Comparison of ENCODE assay signal across 1 cellular context in the genomic region with DNA sequence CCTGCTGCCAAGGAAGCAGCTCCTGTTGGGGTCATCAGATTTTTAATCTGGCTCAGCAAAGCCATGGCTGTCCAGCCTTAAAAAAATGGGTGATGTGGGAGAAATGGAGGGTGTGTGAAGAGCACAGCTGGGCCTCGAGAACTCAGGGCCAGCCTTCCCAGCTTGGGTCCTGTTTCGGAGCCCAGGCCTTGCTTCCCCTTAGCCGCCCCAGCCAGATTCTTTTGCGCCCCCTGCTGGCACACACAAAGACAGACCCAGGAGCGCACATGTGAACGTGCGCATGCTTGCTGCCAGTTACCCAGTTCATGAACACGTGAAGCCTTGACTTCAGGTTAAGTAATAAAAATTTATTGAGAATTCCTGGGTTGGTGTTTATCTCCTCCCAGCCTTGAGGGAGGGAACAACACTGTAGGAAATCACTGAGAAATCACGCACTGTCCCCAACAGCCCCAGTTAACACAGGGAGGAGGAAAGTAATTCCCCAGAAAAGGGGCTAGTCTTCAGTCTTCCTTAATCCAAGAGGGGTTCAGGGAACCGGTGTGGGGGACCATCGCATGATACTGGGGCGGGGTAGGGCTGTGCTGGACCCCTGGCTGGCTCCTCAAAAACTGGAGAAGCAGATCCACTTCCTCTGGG.
TF ChIP-seq lines count a peak whose summit lies in the region.

No MANE protein-coding gene starts in this region.

TF ChIP-seq in GM12878, 131 proteins besides CTCF, POLR2A, EP300 and RAD21:
- TF ChIP-seq, protein P1, sequence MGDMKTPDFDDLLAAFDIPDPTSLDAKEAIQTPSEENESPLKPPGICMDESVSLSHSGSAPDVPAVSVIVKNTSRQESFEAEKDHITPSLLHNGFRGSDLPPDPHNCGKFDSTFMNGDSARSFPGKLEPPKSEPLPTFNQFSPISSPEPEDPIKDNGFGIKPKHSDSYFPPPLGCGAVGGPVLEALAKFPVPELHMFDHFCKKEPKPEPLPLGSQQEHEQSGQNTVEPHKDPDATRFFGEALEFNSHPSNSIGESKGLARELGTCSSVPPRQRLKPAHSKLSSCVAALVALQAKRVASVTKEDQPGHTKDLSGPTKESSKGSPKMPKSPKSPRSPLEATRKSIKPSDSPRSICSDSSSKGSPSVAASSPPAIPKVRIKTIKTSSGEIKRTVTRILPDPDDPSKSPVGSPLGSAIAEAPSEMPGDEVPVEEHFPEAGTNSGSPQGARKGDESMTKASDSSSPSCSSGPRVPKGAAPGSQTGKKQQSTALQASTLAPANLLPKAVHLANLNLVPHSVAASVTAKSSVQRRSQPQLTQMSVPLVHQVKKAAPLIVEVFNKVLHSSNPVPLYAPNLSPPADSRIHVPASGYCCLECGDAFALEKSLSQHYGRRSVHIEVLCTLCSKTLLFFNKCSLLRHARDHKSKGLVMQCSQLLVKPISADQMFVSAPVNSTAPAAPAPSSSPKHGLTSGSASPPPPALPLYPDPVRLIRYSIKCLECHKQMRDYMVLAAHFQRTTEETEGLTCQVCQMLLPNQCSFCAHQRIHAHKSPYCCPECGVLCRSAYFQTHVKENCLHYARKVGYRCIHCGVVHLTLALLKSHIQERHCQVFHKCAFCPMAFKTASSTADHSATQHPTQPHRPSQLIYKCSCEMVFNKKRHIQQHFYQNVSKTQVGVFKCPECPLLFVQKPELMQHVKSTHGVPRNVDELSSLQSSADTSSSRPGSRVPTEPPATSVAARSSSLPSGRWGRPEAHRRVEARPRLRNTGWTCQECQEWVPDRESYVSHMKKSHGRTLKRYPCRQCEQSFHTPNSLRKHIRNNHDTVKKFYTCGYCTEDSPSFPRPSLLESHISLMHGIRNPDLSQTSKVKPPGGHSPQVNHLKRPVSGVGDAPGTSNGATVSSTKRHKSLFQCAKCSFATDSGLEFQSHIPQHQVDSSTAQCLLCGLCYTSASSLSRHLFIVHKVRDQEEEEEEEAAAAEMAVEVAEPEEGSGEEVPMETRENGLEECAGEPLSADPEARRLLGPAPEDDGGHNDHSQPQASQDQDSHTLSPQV (IDR thresholded peaks at IDR 0.05): peak; percentile 86
- TF ChIP-seq, protein P2, sequence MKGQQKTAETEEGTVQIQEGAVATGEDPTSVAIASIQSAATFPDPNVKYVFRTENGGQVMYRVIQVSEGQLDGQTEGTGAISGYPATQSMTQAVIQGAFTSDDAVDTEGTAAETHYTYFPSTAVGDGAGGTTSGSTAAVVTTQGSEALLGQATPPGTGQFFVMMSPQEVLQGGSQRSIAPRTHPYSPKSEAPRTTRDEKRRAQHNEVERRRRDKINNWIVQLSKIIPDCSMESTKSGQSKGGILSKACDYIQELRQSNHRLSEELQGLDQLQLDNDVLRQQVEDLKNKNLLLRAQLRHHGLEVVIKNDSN (IDR thresholded peaks at IDR 0.05; ENCODE audit: borderline replicate concordance, extremely low read length, insufficient read depth, low read depth, low read length): peak; percentile 32
- peak; percentile 56; the same call in 1 of the 2 replicates for TF ChIP-seq IRF4 (IDR thresholded peaks at IDR 0.05; ENCODE audit: low read depth, low read length)
- TF ChIP-seq POLR2AphosphoS5 (IDR thresholded peaks at IDR 0.05; ENCODE audit: low read length): peak; percentile 64; the same call in 1 of the 2 replicates
- TF ChIP-seq MYB (IDR thresholded peaks at IDR 0.05; ENCODE audit: borderline replicate concordance, low read depth, low read length): 0 out of 2 replicates have a peak, but pooled peaks have one; percentile 30
- peak; percentile 79 to 85; a peak in 3 of 4 replicates for TF ChIP-seq BHLHE40 (IDR thresholded peaks at IDR 0.05; ENCODE audit: borderline replicate concordance in 1 of 2, low read depth in 2 of 2, low read length in 1 of 2)
- TF ChIP-seq, protein P3, sequence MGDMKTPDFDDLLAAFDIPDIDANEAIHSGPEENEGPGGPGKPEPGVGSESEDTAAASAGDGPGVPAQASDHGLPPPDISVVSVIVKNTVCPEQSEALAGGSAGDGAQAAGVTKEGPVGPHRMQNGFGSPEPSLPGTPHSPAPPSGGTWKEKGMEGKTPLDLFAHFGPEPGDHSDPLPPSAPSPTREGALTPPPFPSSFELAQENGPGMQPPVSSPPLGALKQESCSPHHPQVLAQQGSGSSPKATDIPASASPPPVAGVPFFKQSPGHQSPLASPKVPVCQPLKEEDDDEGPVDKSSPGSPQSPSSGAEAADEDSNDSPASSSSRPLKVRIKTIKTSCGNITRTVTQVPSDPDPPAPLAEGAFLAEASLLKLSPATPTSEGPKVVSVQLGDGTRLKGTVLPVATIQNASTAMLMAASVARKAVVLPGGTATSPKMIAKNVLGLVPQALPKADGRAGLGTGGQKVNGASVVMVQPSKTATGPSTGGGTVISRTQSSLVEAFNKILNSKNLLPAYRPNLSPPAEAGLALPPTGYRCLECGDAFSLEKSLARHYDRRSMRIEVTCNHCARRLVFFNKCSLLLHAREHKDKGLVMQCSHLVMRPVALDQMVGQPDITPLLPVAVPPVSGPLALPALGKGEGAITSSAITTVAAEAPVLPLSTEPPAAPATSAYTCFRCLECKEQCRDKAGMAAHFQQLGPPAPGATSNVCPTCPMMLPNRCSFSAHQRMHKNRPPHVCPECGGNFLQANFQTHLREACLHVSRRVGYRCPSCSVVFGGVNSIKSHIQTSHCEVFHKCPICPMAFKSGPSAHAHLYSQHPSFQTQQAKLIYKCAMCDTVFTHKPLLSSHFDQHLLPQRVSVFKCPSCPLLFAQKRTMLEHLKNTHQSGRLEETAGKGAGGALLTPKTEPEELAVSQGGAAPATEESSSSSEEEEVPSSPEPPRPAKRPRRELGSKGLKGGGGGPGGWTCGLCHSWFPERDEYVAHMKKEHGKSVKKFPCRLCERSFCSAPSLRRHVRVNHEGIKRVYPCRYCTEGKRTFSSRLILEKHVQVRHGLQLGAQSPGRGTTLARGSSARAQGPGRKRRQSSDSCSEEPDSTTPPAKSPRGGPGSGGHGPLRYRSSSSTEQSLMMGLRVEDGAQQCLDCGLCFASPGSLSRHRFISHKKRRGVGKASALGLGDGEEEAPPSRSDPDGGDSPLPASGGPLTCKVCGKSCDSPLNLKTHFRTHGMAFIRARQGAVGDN (IDR thresholded peaks at IDR 0.05): peak; percentile 89
- TF ChIP-seq LARP7 (IDR thresholded peaks at IDR 0.05): 0 out of 2 replicates have a peak, but pooled peaks have one; percentile 3
- TF ChIP-seq MEF2A (IDR thresholded peaks at IDR 0.05; ENCODE audit: insufficient read depth, low read depth, low read length): 0 out of 2 replicates have a peak, but pooled peaks have one; percentile 49
- TF ChIP-seq MYC (IDR thresholded peaks at IDR 0.05; ENCODE audit: insufficient read depth, insufficient read length, insufficient replicate concordance, low read length, severe bottlenecking): peak; percentile 24
- peak; percentile 55; the same call in 1 of the 2 replicates for TF ChIP-seq TARDBP (IDR thresholded peaks at IDR 0.05; ENCODE audit: borderline replicate concordance)
- TF ChIP-seq IKZF2 (IDR thresholded peaks at IDR 0.05): 0 out of 4 replicates have a peak, but pooled peaks of 1 of the 2 experiments have one; percentile 37
- TF ChIP-seq, protein P4, sequence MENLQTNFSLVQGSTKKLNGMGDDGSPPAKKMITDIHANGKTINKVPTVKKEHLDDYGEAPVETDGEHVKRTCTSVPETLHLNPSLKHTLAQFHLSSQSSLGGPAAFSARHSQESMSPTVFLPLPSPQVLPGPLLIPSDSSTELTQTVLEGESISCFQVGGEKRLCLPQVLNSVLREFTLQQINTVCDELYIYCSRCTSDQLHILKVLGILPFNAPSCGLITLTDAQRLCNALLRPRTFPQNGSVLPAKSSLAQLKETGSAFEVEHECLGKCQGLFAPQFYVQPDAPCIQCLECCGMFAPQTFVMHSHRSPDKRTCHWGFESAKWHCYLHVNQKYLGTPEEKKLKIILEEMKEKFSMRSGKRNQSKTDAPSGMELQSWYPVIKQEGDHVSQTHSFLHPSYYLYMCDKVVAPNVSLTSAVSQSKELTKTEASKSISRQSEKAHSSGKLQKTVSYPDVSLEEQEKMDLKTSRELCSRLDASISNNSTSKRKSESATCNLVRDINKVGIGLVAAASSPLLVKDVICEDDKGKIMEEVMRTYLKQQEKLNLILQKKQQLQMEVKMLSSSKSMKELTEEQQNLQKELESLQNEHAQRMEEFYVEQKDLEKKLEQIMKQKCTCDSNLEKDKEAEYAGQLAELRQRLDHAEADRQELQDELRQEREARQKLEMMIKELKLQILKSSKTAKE (IDR thresholded peaks at IDR 0.05; ENCODE audit: low read depth, poor library complexity, severe bottlenecking): peak; percentile 23
- TF ChIP-seq BMI1 (IDR thresholded peaks at IDR 0.05; ENCODE audit: borderline replicate concordance): no peak
- TF ChIP-seq YY1 (IDR thresholded peaks at IDR 0.05; ENCODE audit: low read depth, low read length): peak; percentile 79
- TF ChIP-seq SMAD5 (IDR thresholded peaks at IDR 0.05; ENCODE audit: low read depth): 0 out of 2 replicates have a peak, but pooled peaks have one; percentile 40
- TF ChIP-seq KLF5 (IDR thresholded peaks at IDR 0.05; ENCODE audit: partially characterized antibody): peak; percentile 0
- TF ChIP-seq CBFB (IDR thresholded peaks at IDR 0.05; ENCODE audit: low read depth): no peak
- peak; percentile 58; the same call in 1 of the 2 replicates for TF ChIP-seq NBN (IDR thresholded peaks at IDR 0.05)
- TF ChIP-seq, protein P5, sequence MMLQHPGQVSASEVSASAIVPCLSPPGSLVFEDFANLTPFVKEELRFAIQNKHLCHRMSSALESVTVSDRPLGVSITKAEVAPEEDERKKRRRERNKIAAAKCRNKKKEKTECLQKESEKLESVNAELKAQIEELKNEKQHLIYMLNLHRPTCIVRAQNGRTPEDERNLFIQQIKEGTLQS (IDR thresholded peaks at IDR 0.05; ENCODE audit: borderline replicate concordance, extremely low read depth, low read depth, low read length): peak; percentile 61; the same call in 1 of the 2 replicates
- TF ChIP-seq, protein P6, sequence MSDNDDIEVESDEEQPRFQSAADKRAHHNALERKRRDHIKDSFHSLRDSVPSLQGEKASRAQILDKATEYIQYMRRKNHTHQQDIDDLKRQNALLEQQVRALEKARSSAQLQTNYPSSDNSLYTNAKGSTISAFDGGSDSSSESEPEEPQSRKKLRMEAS (IDR thresholded peaks at IDR 0.05; ENCODE audit: low read depth, low read length): peak; percentile 80; the same call in 1 of the 2 replicates
- TF ChIP-seq EED (IDR thresholded peaks at IDR 0.05; ENCODE audit: low read depth): peak; percentile 53; the same call in 1 of the 2 replicates
- peak; percentile 63 for TF ChIP-seq NRF1 (conservative IDR thresholded peaks at IDR 0.05; ENCODE audit: low read depth, low read length)
- peak; percentile 88 for TF ChIP-seq MXI1 (IDR thresholded peaks at IDR 0.05; ENCODE audit: low read depth, low read length)
- peak; percentile 80 for TF ChIP-seq RAD51 (IDR thresholded peaks at IDR 0.05)
- TF ChIP-seq TCF3 (IDR thresholded peaks at IDR 0.05; ENCODE audit: borderline replicate concordance, insufficient read depth, low read depth, low read length): 0 out of 2 replicates have a peak, but pooled peaks have one; percentile 25
- TF ChIP-seq NR2C1 (IDR thresholded peaks at IDR 0.05): no peak
- TF ChIP-seq SMARCA5 (IDR thresholded peaks at IDR 0.05): peak; percentile 87; the same call in 1 of the 2 replicates
- no peak; the same call in 1 of the 2 replicates for TF ChIP-seq SPI1 (IDR thresholded peaks at IDR 0.05; ENCODE audit: borderline replicate concordance, insufficient read depth, low read depth, low read length)
- TF ChIP-seq SMC3 (IDR thresholded peaks at IDR 0.05; ENCODE audit: borderline replicate concordance, low read length): peak; percentile 94
- peak; percentile 87 for TF ChIP-seq HDGF (IDR thresholded peaks at IDR 0.05)
- TF ChIP-seq, protein P7, sequence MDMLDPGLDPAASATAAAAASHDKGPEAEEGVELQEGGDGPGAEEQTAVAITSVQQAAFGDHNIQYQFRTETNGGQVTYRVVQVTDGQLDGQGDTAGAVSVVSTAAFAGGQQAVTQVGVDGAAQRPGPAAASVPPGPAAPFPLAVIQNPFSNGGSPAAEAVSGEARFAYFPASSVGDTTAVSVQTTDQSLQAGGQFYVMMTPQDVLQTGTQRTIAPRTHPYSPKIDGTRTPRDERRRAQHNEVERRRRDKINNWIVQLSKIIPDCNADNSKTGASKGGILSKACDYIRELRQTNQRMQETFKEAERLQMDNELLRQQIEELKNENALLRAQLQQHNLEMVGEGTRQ (IDR thresholded peaks at IDR 0.05; ENCODE audit: borderline replicate concordance, low read depth, low read length): peak; percentile 46; the same call in 1 of the 2 replicates
- no peak for TF ChIP-seq CREB1 (IDR thresholded peaks at IDR 0.05; ENCODE audit: low read depth)
- TF ChIP-seq, protein P8, sequence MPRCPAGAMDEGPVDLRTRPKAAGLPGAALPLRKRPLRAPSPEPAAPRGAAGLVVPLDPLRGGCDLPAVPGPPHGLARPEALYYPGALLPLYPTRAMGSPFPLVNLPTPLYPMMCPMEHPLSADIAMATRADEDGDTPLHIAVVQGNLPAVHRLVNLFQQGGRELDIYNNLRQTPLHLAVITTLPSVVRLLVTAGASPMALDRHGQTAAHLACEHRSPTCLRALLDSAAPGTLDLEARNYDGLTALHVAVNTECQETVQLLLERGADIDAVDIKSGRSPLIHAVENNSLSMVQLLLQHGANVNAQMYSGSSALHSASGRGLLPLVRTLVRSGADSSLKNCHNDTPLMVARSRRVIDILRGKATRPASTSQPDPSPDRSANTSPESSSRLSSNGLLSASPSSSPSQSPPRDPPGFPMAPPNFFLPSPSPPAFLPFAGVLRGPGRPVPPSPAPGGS (IDR thresholded peaks at IDR 0.05; ENCODE audit: borderline replicate concordance, insufficient read depth, low read depth, low read length, poor library complexity, severe bottlenecking): no peak
- TF ChIP-seq HDAC6 (IDR thresholded peaks at IDR 0.05; ENCODE audit: unreplicated experiment): no peak
- peak; percentile 13; the same call in 1 of the 3 replicates for TF ChIP-seq POU2F2 (IDR thresholded peaks at IDR 0.05; ENCODE audit: borderline replicate concordance, low read depth, low read length)
